Comparison of ENCODE assay signal across 25 cellular contexts in genomic region chr22:48874956-48875355, GRCh38.
"Had no signal": no experiment of that assay in that cellular context is flagged by ENCODE, and none has a peak within 500 bp of the region (broad histone marks: within the 10 kb centered on the region; RNA-seq: fewer than 3 reads in every experiment).

No MANE protein-coding gene starts in this region.

- H3K4me1 ChIP-seq: breast epithelium, SJSA1 had no signal

- DNase-seq: activated CD4-positive, alpha-beta memory T cell treated with anti-CD3 and anti-CD28 coated beads for 36 hours; activated CD4-positive, alpha-beta T cell treated with anti-CD3 and anti-CD28 coated beads for 1 hour; activated CD4-positive, alpha-beta T cell treated with anti-CD3 and anti-CD28 coated beads, Interleukin-2, amount 10 ng/mL, durations not matched to agents 24 days and 14 days; activated CD8-positive, alpha-beta memory T cell treated with anti-CD3 and anti-CD28 coated beads for 24 hours; activated gamma-delta T cell treated with Interleukin-2 at 50 U/mL for 16 hours; activated T-cell treated with anti-CD3 and anti-CD28 coated beads, Interleukin-2, amount 50 U/mL, for 4 hours; central memory CD4-positive, alpha-beta T cell; MV-4-11; NCI-H1092 treated with DMSO at 0.1 percent for 48 hours; NCI-H1417 treated with DMSO at 0.1 percent for 48 hours; NCI-H1694; NCI-H2029; NCI-H2107; NCI-H226; NCI-H526; NK-92 treated with Interleukin-12 subunit alpha and Interleukin-12 subunit beta, amount 100 ng/mL, for 24 hours; OCI-M1; RPMI8226; SHP77 had no signal

- H3K27me3 ChIP-seq: SJSA1 had no signal

- H3K4me3 Mint-ChIP-seq: activated CD4-positive, alpha-beta memory T cell treated with anti-CD3 and anti-CD28 coated beads for 36 hours; activated CD4-positive, alpha-beta T cell treated with anti-CD3 and anti-CD28 coated beads, Interleukin-2, amount 10 ng/mL, durations not matched to agents 24 days and 14 days; activated naive CD4-positive, alpha-beta T cell treated with anti-CD3 and anti-CD28 coated beads, Interleukin-2, amount 50 U/mL, for 24 hours; activated T-cell treated with anti-CD3 and anti-CD28 coated beads, Interleukin-2, amount 50 U/mL, for 4 hours; T-helper 1 cell treated with Interleukin-12 subunit alpha and Interleukin-12 subunit beta and Interleukin-4 antibody, amounts not matched to agents 30 μg/mL and 1 μg/mL, for 36 hours had no signal

- H3K36me3 ChIP-seq: breast epithelium, SJSA1 had no signal

- H3K4me3 ChIP-seq: breast epithelium, SJSA1 had no signal

- H3K27ac Mint-ChIP-seq: activated CD4-positive, alpha-beta memory T cell treated with anti-CD3 and anti-CD28 coated beads for 36 hours; activated CD4-positive, alpha-beta T cell treated with anti-CD3 and anti-CD28 coated beads, Interleukin-2, amount 10 ng/mL, durations not matched to agents 24 days and 14 days; activated naive CD4-positive, alpha-beta T cell treated with anti-CD3 and anti-CD28 coated beads, Interleukin-2, amount 50 U/mL, for 24 hours; T-helper 1 cell treated with Interleukin-12 subunit alpha and Interleukin-12 subunit beta and Interleukin-4 antibody, amounts not matched to agents 30 μg/mL and 1 μg/mL, for 36 hours had no signal

- ATAC-seq: activated T-cell treated with anti-CD3 and anti-CD28 coated beads, Interleukin-2, amount 50 U/mL, for 4 hours; Panc1 had no signal

- H3K9me3 ChIP-seq: breast epithelium, SJSA1 had no signal

- H3K36me3 Mint-ChIP-seq: activated CD4-positive, alpha-beta memory T cell treated with anti-CD3 and anti-CD28 coated beads for 36 hours had no signal

- H3K9me3 Mint-ChIP-seq: activated CD4-positive, alpha-beta T cell treated with anti-CD3 and anti-CD28 coated beads, Interleukin-2, amount 10 ng/mL, durations not matched to agents 24 days and 14 days; T-helper 1 cell treated with Interleukin-12 subunit alpha and Interleukin-12 subunit beta and Interleukin-4 antibody, amounts not matched to agents 30 μg/mL and 1 μg/mL, for 36 hours had no signal

- H3K4me1 Mint-ChIP-seq: activated CD4-positive, alpha-beta T cell treated with anti-CD3 and anti-CD28 coated beads, Interleukin-2, amount 10 ng/mL, durations not matched to agents 24 days and 14 days; activated naive CD4-positive, alpha-beta T cell treated with anti-CD3 and anti-CD28 coated beads, Interleukin-2, amount 50 U/mL, for 24 hours had no signal

- H3K27ac ChIP-seq: breast epithelium, KMS-11, SJSA1 had no signal
